ENCODE assay signal across 18 cellular contexts in the genomic region with DNA sequence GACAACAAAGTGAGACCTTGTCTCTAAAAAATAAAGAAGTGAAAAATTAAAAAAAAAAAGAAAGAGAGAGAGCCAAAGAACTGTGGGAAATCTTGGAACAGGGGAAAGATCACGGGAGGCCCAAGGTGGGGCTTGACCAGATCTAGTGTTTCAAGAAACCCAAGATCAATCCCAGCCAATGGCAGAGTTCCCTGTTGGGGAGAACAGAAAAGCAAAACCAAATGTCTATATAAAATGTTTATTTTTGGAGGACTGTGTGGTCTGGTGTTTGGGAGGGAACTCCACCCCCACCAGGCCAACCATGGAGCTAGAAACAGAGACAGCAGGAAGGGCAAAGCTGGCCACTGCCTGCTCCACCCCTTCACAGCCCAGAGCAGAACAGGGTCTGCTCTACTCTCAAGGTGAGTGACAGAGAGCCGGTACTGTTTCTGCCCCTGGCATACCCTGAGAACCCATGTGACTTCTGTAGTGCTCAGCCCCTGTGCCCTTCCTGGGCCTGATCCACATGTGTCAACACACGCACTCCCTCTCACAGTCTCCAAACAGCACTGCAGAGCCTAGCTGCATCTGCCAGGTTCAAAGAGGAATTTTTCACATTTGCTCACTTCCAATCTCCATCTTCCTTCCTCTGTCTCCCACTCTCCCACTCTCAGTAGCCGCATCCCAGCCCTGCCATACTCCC. TPM values are rescaled to one million over a fixed set of nuclear protein-coding genes. Genes with fewer than 3 reads are reported as not detected.
A peak's percentile ranks its signal among the peaks of the same experiment; 100 is the strongest.
DNase-seq lines count a peak whose midpoint lies in the region; ATAC-seq and TF ChIP-seq lines count a peak whose summit lies in the region.
"Had no signal": no experiment of that assay in that cellular context is flagged by ENCODE, and none has a peak within 500 bp of the region (broad histone marks: within the 10 kb centered on the region; RNA-seq: fewer than 3 reads in every experiment).

No MANE protein-coding gene starts in this region.

- no peaks in the 10 kb centered on the region for H3K9me3 Mint-ChIP-seq in CD4-positive, alpha-beta memory T cell
- H3K9me3 Mint-ChIP-seq: activated CD4-positive, alpha-beta memory T cell treated with anti-CD3 and anti-CD28 coated beads for 36 hours; memory B cell had no signal

- TF ChIP-seq CTCF in 22Rv1 (IDR thresholded peaks at IDR 0.05) (no peak), astrocyte of the cerebellum (IDR thresholded peaks at IDR 0.05; ENCODE audit: low read depth, low read length, missing control alignments) (no peak)

- H3K36me3 ChIP-seq in CD4-positive, alpha-beta memory T cell (ENCODE audit: insufficient read depth, low read length), result no peaks in the 10 kb centered on the region
- peaks cover 17% of the 10 kb centered on the region for H3K36me3 ChIP-seq in MG63

- peaks cover 15 to 21% of the 10 kb centered on the region in 2 donors for H3K36me3 Mint-ChIP-seq in CD4-positive, alpha-beta memory T cell

- H3K27me3 ChIP-seq in CD4-positive, alpha-beta memory T cell (ENCODE audit: insufficient read depth, low read length), result no peaks in the 10 kb centered on the region
- no peaks in the 10 kb centered on the region for H3K27me3 ChIP-seq in MG63

- peak; percentile 75 for DNase-seq in EH (ENCODE audit: low read depth)
- DNase-seq in astrocyte of the cerebellum (ENCODE audit: low read depth), result peak; percentile 81
- DNase-seq in hepatic stellate cell (ENCODE audit: low spot score), result peak; percentile 55
- no peak for DNase-seq in CD4-positive, alpha-beta memory T cell
- no peak for DNase-seq in COR-L47 (lab: John Stamatoyannopoulos, UW)
- DNase-seq in MG63, result no peak
- DNase-seq: activated CD4-positive, alpha-beta memory T cell treated with anti-CD3 and anti-CD28 coated beads for 36 hours; activated T-cell treated with anti-CD3 and anti-CD28 coated beads, Interleukin-2, amount 50 U/mL, for 48 hours; NCI-H1048; NCI-H2081; NCI-H69; PC-3; retina had no signal

- H3K4me3 Mint-ChIP-seq in CD4-positive, alpha-beta memory T cell, result peak overlapping the region in 4 of 8 donors; percentile 0 to 52 (median 24)
- H3K4me3 Mint-ChIP-seq: activated CD4-positive, alpha-beta memory T cell treated with anti-CD3 and anti-CD28 coated beads for 36 hours had no signal

- intact Hi-C loops in CD4-positive, alpha-beta memory T cell (cut with micrococcal nuclease), result loop anchor here (10.0 kb wide), 1 partner anchor 494 kb away; a partner anchor contains a TSS

- peaks cover 14 to 39% (median 28%) of the 10 kb centered on the region in 4 donors for H3K4me1 Mint-ChIP-seq in CD4-positive, alpha-beta memory T cell

- H3K4me1 ChIP-seq in CD4-positive, alpha-beta memory T cell (ENCODE audit: insufficient read depth, low read length), result peaks cover 43% of the 10 kb centered on the region

- CTCF ChIA-PET in CD4-positive, alpha-beta memory T cell (lab: Charles Lee; ENCODE audit: partially characterized antibody), result no interaction called here

- no peak overlapping the region for H3K4me3 ChIP-seq in astrocyte of the cerebellum (ENCODE audit: low read depth, low read length)
- H3K4me3 ChIP-seq in CD4-positive, alpha-beta memory T cell (ENCODE audit: low read length in 2 of 2), result no peak overlapping the region
- no peak overlapping the region for H3K4me3 ChIP-seq in MG63

- peak overlapping the region; percentile 17; the same call in 1 of the 2 replicates for H3K27ac ChIP-seq in 22Rv1
- no peak overlapping the region for H3K27ac ChIP-seq in CD4-positive, alpha-beta memory T cell (ENCODE audit: low read depth, low read length)

- peak overlapping the region in 2 of 7 donors; percentile 57 to 74 for H3K27ac Mint-ChIP-seq in CD4-positive, alpha-beta memory T cell
- H3K27ac Mint-ChIP-seq: activated CD4-positive, alpha-beta memory T cell treated with anti-CD3 and anti-CD28 coated beads for 36 hours; memory B cell had no signal

- peaks cover 0 to 1% of the 10 kb centered on the region in 2 donors for H3K27me3 Mint-ChIP-seq in CD4-positive, alpha-beta memory T cell

- in situ Hi-C loops in astrocyte of the cerebellum (cut with HindIII; ENCODE audit: low sequenced_read_pairs), result loop anchor here (5.0 kb wide), 1 partner anchor 84 kb away; no protein-coding TSS in a partner anchor

- POLR2A ChIA-PET in CD4-positive, alpha-beta memory T cell (lab: Charles Lee; ENCODE audit: partially characterized antibody), result no interaction called here

- no peaks in the 10 kb centered on the region for H3K9me3 ChIP-seq in CD4-positive, alpha-beta memory T cell (ENCODE audit: control insufficient read depth in 1 of 2, low read length in 2 of 2)
- H3K9me3 ChIP-seq in MG63, result no peaks in the 10 kb centered on the region

- ATAC-seq in esophagus mucosa, result no peak
- ATAC-seq: PC-3 had no signal

RNA-seq across cellular contexts. Expression of a gene that starts 3.7 kb away (rescaled TPM):
- total RNA-seq in esophagus mucosa, result 23.2 TPM
- total RNA-seq in CD4-positive, alpha-beta memory T cell, result 10 to 100 TPM; 27.3 to 30.0 TPM
- 10 to 100 TPM; 22.7 to 33.6 TPM for polyA plus RNA-seq in CD4-positive, alpha-beta memory T cell
- 33.2 and 56.8 TPM in 2 replicates for total RNA-seq in MG63 (2014; rRNA removed; shearing (Covaris generic); ENCODE audit: low replicate concordance)

RNA-seq across cellular contexts. Expression of a gene that starts 6.7 kb away (rescaled TPM):
- 2.4 TPM for total RNA-seq in esophagus mucosa
- 1 to 10 TPM; 2.7 to 3.2 TPM for total RNA-seq in CD4-positive, alpha-beta memory T cell
- 1 to 10 TPM in 1 of 2 donors, under 1 TPM in 1; 0.45 to 1.7 TPM for polyA plus RNA-seq in CD4-positive, alpha-beta memory T cell
- total RNA-seq in MG63 (2014; rRNA removed; shearing (Covaris generic); ENCODE audit: low replicate concordance), result 1.4 TPM in 1 of 2 replicates, not detected in the other

RNA-seq across cellular contexts. Expression of a gene that starts 55.4 kb away (rescaled TPM):
- total RNA-seq in esophagus mucosa, result 41.8 TPM
- total RNA-seq in CD4-positive, alpha-beta memory T cell, result 10 to 100 TPM; 35.3 to 37.4 TPM
- polyA plus RNA-seq in CD4-positive, alpha-beta memory T cell, result 10 to 100 TPM; 55.6 to 74.0 TPM
- total RNA-seq in MG63 (2014; rRNA removed; shearing (Covaris generic); ENCODE audit: low replicate concordance), result 107 and 128 TPM in 2 replicates

RNA-seq across cellular contexts. Expression of a gene that starts 57.4 kb away (rescaled TPM):
- not detected for total RNA-seq in esophagus mucosa
- total RNA-seq in CD4-positive, alpha-beta memory T cell, result not detected
- polyA plus RNA-seq in CD4-positive, alpha-beta memory T cell, result not detected
- total RNA-seq in MG63 (2014; rRNA removed; shearing (Covaris generic); ENCODE audit: low replicate concordance), result not detected in 2 replicates
- total RNA-seq: activated CD4-positive, alpha-beta memory T cell treated with anti-CD3 and anti-CD28 coated beads for 36 hours; cerebellum; PC-3 had no signal
- polyA plus RNA-seq: adipose tissue had no signal

RNA-seq across cellular contexts. Expression of a gene that starts 59.4 kb away (rescaled TPM):
- total RNA-seq in esophagus mucosa, result 24.0 TPM
- total RNA-seq in CD4-positive, alpha-beta memory T cell, result 10 to 100 TPM; 10.6 to 11.8 TPM
- 10 to 100 TPM; 15.6 to 17.9 TPM for polyA plus RNA-seq in CD4-positive, alpha-beta memory T cell
- total RNA-seq in MG63 (2014; rRNA removed; shearing (Covaris generic); ENCODE audit: low replicate concordance), result 9.4 and 22.8 TPM in 2 replicates

Comparison
In these comparisons a context has a peak if more than half of its experiments do, and no peak if none do; other contexts are left out.
1. DNase-seq: peak in EH (single experiment), astrocyte of the cerebellum (single experiment) and hepatic stellate cell (single experiment); none in CD4-positive, alpha-beta memory T cell (0 of 5), COR-L47 (single experiment) and MG63 (single experiment).